18 cellular contexts compared by ENCODE assay signal in genomic region chr22:48156603-48157355, GRCh38.
DNase-seq lines count a peak whose midpoint lies in the region; ATAC-seq and TF ChIP-seq lines count a peak whose summit lies in the region.
"Had no signal": no experiment of that assay in that cellular context is flagged by ENCODE, and none has a peak within 500 bp of the region (broad histone marks: within the 10 kb centered on the region; RNA-seq: fewer than 3 reads in every experiment).

No MANE protein-coding gene starts in this region.

- H3K9me3 ChIP-seq in colonic mucosa (no peaks in the 10 kb centered on the region), mucosa of rectum (ENCODE audit: control insufficient read depth in 2 of 2, low read length in 2 of 2) (no peaks in the 10 kb centered on the region), suprapubic skin (no peaks in the 10 kb centered on the region)
- H3K9me3 ChIP-seq: BE2C, HAP-1 had no signal

- DNase-seq in NCI-H748 treated with DMSO at 0.1 percent for 48 hours (lab: John Stamatoyannopoulos, UW) (peak; percentile 3), colonic mucosa (peak; percentile 71), suprapubic skin (ENCODE audit: low spot score in 2 of 2) (no peak)
- DNase-seq: BE2C; C1 segment of cervical spinal cord; CD4-positive, CD25-positive, alpha-beta regulatory T cell; CD8-positive, alpha-beta memory T cell; COR-L47; DMS 273 treated with DMSO at 0.1 percent for 48 hours; DMS53; DND-41; EL; GM23248 had no signal

- no peak for TF ChIP-seq POLR2A in suprapubic skin (IDR thresholded peaks at IDR 0.05)

- TF ChIP-seq CTCF in colonic mucosa (IDR thresholded peaks at IDR 0.05) (no peak), suprapubic skin (IDR thresholded peaks at IDR 0.05) (no peak)

- H3K4me3 ChIP-seq in colonic mucosa (no peak overlapping the region), mucosa of rectum (ENCODE audit: low read length in 2 of 2) (no peak overlapping the region), suprapubic skin (no peak overlapping the region)
- H3K4me3 ChIP-seq: GM12878, GM23248, HAP-1 had no signal

- no peak for TF ChIP-seq EP300 in suprapubic skin (IDR thresholded peaks at IDR 0.05)

- ATAC-seq in GM19035 (IDR thresholded peaks at IDR 0.05; ENCODE audit: unreplicated experiment) (no peak), GM18519 (IDR thresholded peaks at IDR 0.05; ENCODE audit: low FRiP score, unreplicated experiment) (no peak)
- ATAC-seq: GM12878 had no signal

- H3K4me1 ChIP-seq in colonic mucosa = no peaks in the 10 kb centered on the region
- H3K4me1 ChIP-seq in mucosa of rectum (ENCODE audit: control insufficient read depth in 2 of 2, insufficient read depth in 2 of 2, low read length in 2 of 2) = peaks cover 12 to 26% of the 10 kb centered on the region in 2 donors
- peaks cover 10% of the 10 kb centered on the region for H3K4me1 ChIP-seq in suprapubic skin
- H3K4me1 ChIP-seq: BE2C, HAP-1 had no signal

- 60% methylated on average over 12 of the region's 12 CpGs for WGBS in suprapubic skin

- no peaks in the 10 kb centered on the region for H3K36me3 ChIP-seq in colonic mucosa
- H3K36me3 ChIP-seq in mucosa of rectum (ENCODE audit: control insufficient read depth in 2 of 2, insufficient read depth in 2 of 2, low read length in 2 of 2) = no peaks in the 10 kb centered on the region
- H3K36me3 ChIP-seq in suprapubic skin = no peaks in the 10 kb centered on the region
- H3K36me3 ChIP-seq: BE2C, HAP-1 had no signal

- intact Hi-C loops in colonic mucosa (cut with DNase I) = no loop called here

- H3K27me3 ChIP-seq in colonic mucosa = no peaks in the 10 kb centered on the region
- H3K27me3 ChIP-seq in mucosa of rectum (ENCODE audit: control insufficient read depth in 2 of 2, insufficient read depth in 2 of 2, low read length in 2 of 2) = peaks cover 0 to 7% of the 10 kb centered on the region in 2 donors
- peaks cover 6% of the 10 kb centered on the region for H3K27me3 ChIP-seq in suprapubic skin
- H3K27me3 ChIP-seq: BE2C had no signal

- H3K9ac ChIP-seq in colonic mucosa (ENCODE audit: low read depth in 2 of 2, low read length in 2 of 2) (no peak overlapping the region), mucosa of rectum (ENCODE audit: low read depth in 1 of 2, low read length in 2 of 2) (no peak overlapping the region)
- H3K9ac ChIP-seq: GM23248 had no signal

- H3K27ac ChIP-seq in colonic mucosa (no peak overlapping the region), mucosa of rectum (ENCODE audit: low read depth in 2 of 2, low read length in 2 of 2) (peak overlapping the region; percentile 55 to 56), suprapubic skin (no peak overlapping the region)
- H3K27ac ChIP-seq: GM23248 had no signal

Comparison
In these comparisons a context has a peak if more than half of its experiments do, and no peak if none do; other contexts are left out.
1. DNase-seq: peak in NCI-H748 treated with DMSO at 0.1 percent for 48 hours (single experiment) and colonic mucosa (single experiment); none in suprapubic skin (0 of 2).
2. H3K27ac ChIP-seq: peak in mucosa of rectum (2 of 2); none in colonic mucosa (single experiment) and suprapubic skin (single experiment).